ENCODE assay signal across 24 cellular contexts in the genomic region with DNA sequence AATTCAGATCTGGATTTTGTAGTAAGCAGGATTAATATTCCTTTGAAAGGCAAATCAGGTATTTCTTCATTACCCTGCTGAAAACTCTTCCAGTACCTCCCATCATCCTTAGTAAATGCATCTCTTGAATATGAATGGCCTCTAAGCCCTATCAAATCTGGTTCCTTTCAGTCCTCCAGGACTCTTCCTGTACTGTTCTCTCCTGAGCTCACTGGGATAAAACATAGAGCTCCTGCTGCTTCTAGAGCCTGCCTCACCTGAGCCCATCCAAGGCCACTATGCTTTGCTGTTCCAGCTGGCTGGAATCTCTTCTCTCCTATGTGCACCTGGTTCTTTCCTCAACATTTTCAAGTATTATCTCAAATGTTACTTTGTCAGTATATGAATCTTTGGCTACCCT.
DNase-seq lines count a peak whose midpoint lies in the region; ATAC-seq, FAIRE-seq and TF ChIP-seq lines count a peak whose summit lies in the region.
"Had no signal": no experiment of that assay in that cellular context is flagged by ENCODE, and none has a peak within 500 bp of the region (broad histone marks: within the 10 kb centered on the region; RNA-seq: fewer than 3 reads in every experiment).

No MANE protein-coding gene starts in this region.

- no peak for TF ChIP-seq RAD21 in H1 (IDR thresholded peaks at IDR 0.05 in 1 of 2, conservative IDR thresholded peaks at IDR 0.05 in 1 of 2; ENCODE audit: low read depth in 2 of 2, low read length in 2 of 2)

- no peaks in the 10 kb centered on the region for H3K9me2 ChIP-seq in GM23338 (ENCODE audit: insufficient read depth)

- H3K36me3 ChIP-seq in GM23338 (ENCODE audit: insufficient read depth) (no peaks in the 10 kb centered on the region), RWPE2 (ENCODE audit: low read depth) (no peaks in the 10 kb centered on the region), H1 (ENCODE audit: control insufficient read depth in 2 of 4, insufficient read depth in 4 of 4, low read length in 3 of 4) (peaks cover 0 to 6% (median 0%) of the 10 kb centered on the region in 4 experiments; a peak in 1 of 8 replicates), thyroid gland (no peaks in the 10 kb centered on the region)
- H3K36me3 ChIP-seq: BLaER1 treated with 17β-estradiol and CSF1 and Interleukin-3, amounts not matched to agents 10 nM and 100 nM had no signal

- CTCF ChIA-PET in H1 (lab: Charles Lee; ENCODE audit: partially characterized antibody) = interaction anchor here (1.9 to 2.1 kb wide), 2 partner anchors 9 to 415 kb away, joined by 4 to 6 read pairs; no protein-coding TSS in a partner anchor

- H3F3A ChIP-seq in GM23338 (replicated peaks; ENCODE audit: low read depth) = no peaks in the 10 kb centered on the region

- peaks cover 19% of the 10 kb centered on the region for H3K4me1 Mint-ChIP-seq in GM23338
- H3K4me1 Mint-ChIP-seq: B cell had no signal

- no peak overlapping the region for H2BK120ac ChIP-seq in H1 (replicated peaks; ENCODE audit: low read depth, low read length)

- H3K27ac Mint-ChIP-seq in GM23338 = no peak overlapping the region
- H3K27ac Mint-ChIP-seq: B cell; CD4-positive, alpha-beta T cell; CD8-positive, alpha-beta T cell had no signal

- ATAC-seq in GM23338 (peak; percentile 74), RWPE2 (ENCODE audit: low read depth) (0 out of 3 replicates have a peak, but pooled peaks have one; percentile 17)
- ATAC-seq: A549; CD8-positive, alpha-beta T cell; GM12878 had no signal

- H3K4me3 Mint-ChIP-seq in GM23338 = no peak overlapping the region
- H3K4me3 Mint-ChIP-seq: B cell; CD4-positive, alpha-beta T cell; CD8-positive, alpha-beta T cell had no signal

- no peak overlapping the region for H2BK12ac ChIP-seq in H1 (ENCODE audit: low read depth, low read length)

- TF ChIP-seq CTCF in GM23338 (conservative IDR thresholded peaks at IDR 0.05; ENCODE audit: low read depth in 2 of 2) (no peak), RWPE2 (IDR thresholded peaks at IDR 0.05; ENCODE audit: poor library complexity, severe bottlenecking) (no peak), H1 (IDR thresholded peaks at IDR 0.05; ENCODE audit: control extremely low read depth in 1 of 3, insufficient read depth in 1 of 3, low read depth in 1 of 3, low read length in 3 of 3) (no peak), thyroid gland (IDR thresholded peaks at IDR 0.05) (no peak)

- no peak for TF ChIP-seq EP300 in H1 (IDR thresholded peaks at IDR 0.05; ENCODE audit: borderline replicate concordance in 1 of 2, low read depth in 2 of 2, low read length in 2 of 2)

- no peak overlapping the region for H3K27ac ChIP-seq in GM23338 (ENCODE audit: low read depth)
- no peak overlapping the region for H3K27ac ChIP-seq in RWPE2 (ENCODE audit: poor library complexity, severe bottlenecking)
- no peak overlapping the region for H3K27ac ChIP-seq in H1 (ENCODE audit: low read depth, low read length)
- H3K27ac ChIP-seq in thyroid gland = no peak overlapping the region
- H3K27ac ChIP-seq: 22Rv1; A549; BLaER1 treated with 17β-estradiol and CSF1 and Interleukin-3, amounts not matched to agents 10 nM and 100 nM; C4-2B had no signal

- no peak overlapping the region for H2BK5ac ChIP-seq in H1 (ENCODE audit: low read depth, low read length)

- H3K23ac ChIP-seq in H1 (ENCODE audit: insufficient read length) = no peak overlapping the region

- H4K8ac ChIP-seq in H1 (ENCODE audit: extremely low read depth, insufficient read depth, low read length) = no peak overlapping the region

- POLR2A ChIA-PET in H1 (lab: Charles Lee; ENCODE audit: partially characterized antibody) = no interaction called here

- H3K4me3 ChIP-seq in GM23338 (no peak overlapping the region), RWPE2 (ENCODE audit: severe bottlenecking) (no peak overlapping the region), H1 (ENCODE audit: extremely low read depth in 1 of 4, insufficient read depth in 2 of 4, low read depth in 3 of 4, low read length in 4 of 4) (no peak overlapping the region), thyroid gland (replicated peaks in 1 of 3) (no peak overlapping the region)
- H3K4me3 ChIP-seq: A549; BLaER1 treated with 17β-estradiol and CSF1 and Interleukin-3, amounts not matched to agents 10 nM and 100 nM; GM12878 had no signal

- H2AK5ac ChIP-seq in H1 (ENCODE audit: low read depth, low read length) = no peak overlapping the region

- no peak overlapping the region for H3K56ac ChIP-seq in H1 (replicated peaks; ENCODE audit: insufficient read length, low read depth, low read length)

- no peak overlapping the region for H3K4me2 ChIP-seq in GM23338
- H3K4me2 ChIP-seq in H1 (ENCODE audit: insufficient read depth in 1 of 2, low read depth in 2 of 2, low read length in 2 of 2) = no peak overlapping the region
- H3K4me2 ChIP-seq: A549; BLaER1 treated with 17β-estradiol and CSF1 and Interleukin-3, amounts not matched to agents 10 nM and 100 nM had no signal

- H3K79me1 ChIP-seq in H1 (ENCODE audit: low read depth, low read length) = no peaks in the 10 kb centered on the region

- H2BK15ac ChIP-seq in H1 (ENCODE audit: low read length) = no peak overlapping the region

- no peak for TF ChIP-seq POLR2A in H1 (IDR thresholded peaks at IDR 0.05; ENCODE audit: control extremely low read depth in 1 of 2, low read depth in 2 of 2, low read length in 2 of 2)
- no peak for TF ChIP-seq POLR2A in thyroid gland (IDR thresholded peaks at IDR 0.05)

- DNase-seq in GM23338 (ENCODE audit: low spot score) (no peak), RWPE2 (ENCODE audit: low spot score) (no peak), H1 (ENCODE audit: low read depth in 1 of 2, low spot score in 2 of 2) (no peak), cerebellar cortex (ENCODE audit: low spot score) (no peak), thyroid gland (no peak)
- DNase-seq in stimulated activated CD4-positive, alpha-beta T cell treated with anti-CD3 and anti-CD28 coated beads, Interleukin-2, amount 100 ng/mL, for 48 hours = no peak
- DNase-seq: AML-193; CD4-positive, alpha-beta T cell; CD8-positive, alpha-beta T cell; DMS 273 treated with DMSO at 0.1 percent for 48 hours; DMS153; DMS53; DMS79; DND-41; EL; GDM1 had no signal

- intact Hi-C loops in thyroid gland (cut with DNase I) = no loop called here

- no peak overlapping the region for H3K9ac ChIP-seq in H1 (replicated peaks in 1 of 4; ENCODE audit: extremely low read depth in 1 of 4, low read depth in 3 of 4, low read length in 3 of 4)
- H3K9ac ChIP-seq: BLaER1 treated with 17β-estradiol and CSF1 and Interleukin-3, amounts not matched to agents 10 nM and 100 nM had no signal

- peaks cover 2% of the 10 kb centered on the region for H3K27me3 Mint-ChIP-seq in GM23338 (ENCODE audit: insufficient read depth, low read depth, poor library complexity)
- H3K27me3 Mint-ChIP-seq: B cell; CD4-positive, alpha-beta T cell had no signal

- peak; percentile 71 for FAIRE-seq in H1 (lab: Jason Lieb, UNC)
- FAIRE-seq: GM12878, GM12892, GM18507 had no signal

- no peaks in the 10 kb centered on the region; the same call in 2 of the 3 replicates for H3K9me3 Mint-ChIP-seq in GM23338

- H3K79me2 ChIP-seq in GM23338 (replicated peaks; ENCODE audit: insufficient read depth) (no peaks in the 10 kb centered on the region), H1 (ENCODE audit: control insufficient read depth in 1 of 2, insufficient read depth in 2 of 2, low read length in 2 of 2) (no peaks in the 10 kb centered on the region)

- H3K23me2 ChIP-seq in H1 (ENCODE audit: low read depth, low read length) = no peaks in the 10 kb centered on the region

- no peak overlapping the region for H3K18ac ChIP-seq in H1 (ENCODE audit: extremely low read depth, low read length)

- H3K36me3 Mint-ChIP-seq in GM23338 (ENCODE audit: low read depth) = no peaks in the 10 kb centered on the region
- H3K36me3 Mint-ChIP-seq: CD8-positive, alpha-beta T cell had no signal

- H3K14ac ChIP-seq in H1 (ENCODE audit: insufficient read length) = no peak overlapping the region

- no peak overlapping the region for H3K4ac ChIP-seq in H1 (replicated peaks; ENCODE audit: insufficient read length, low read depth, low read length)

- H3K27me3 ChIP-seq in GM23338 (ENCODE audit: insufficient read depth) (no peaks in the 10 kb centered on the region), RWPE2 (ENCODE audit: insufficient read depth, poor library complexity, severe bottlenecking) (no peaks in the 10 kb centered on the region), H1 (replicated peaks in 1 of 4; ENCODE audit: control insufficient read depth in 3 of 4, extremely low read depth in 1 of 4, insufficient read depth in 3 of 4, low read length in 3 of 4) (no peaks in the 10 kb centered on the region), thyroid gland (no peaks in the 10 kb centered on the region)
- H3K27me3 ChIP-seq: BLaER1 treated with 17β-estradiol and CSF1 and Interleukin-3, amounts not matched to agents 10 nM and 100 nM had no signal

- no peak overlapping the region for H4K91ac ChIP-seq in H1 (replicated peaks; ENCODE audit: insufficient read length, low read length)

- no peaks in the 10 kb centered on the region for H4K20me1 ChIP-seq in GM23338 (replicated peaks; ENCODE audit: insufficient read depth)
- no peaks in the 10 kb centered on the region for H4K20me1 ChIP-seq in H1 (replicated peaks in 1 of 2; ENCODE audit: control insufficient read depth in 1 of 2, insufficient read depth in 2 of 2, low read length in 2 of 2)
- H4K20me1 ChIP-seq: BLaER1 treated with 17β-estradiol and CSF1 and Interleukin-3, amounts not matched to agents 10 nM and 100 nM had no signal

- H3K9me3 ChIP-seq in RWPE2 (ENCODE audit: severe bottlenecking) = no peaks in the 10 kb centered on the region
- no peaks in the 10 kb centered on the region for H3K9me3 ChIP-seq in H1 (ENCODE audit: insufficient read depth in 2 of 2, low read depth in 1 of 2, low read length in 1 of 2)
- H3K9me3 ChIP-seq in thyroid gland = no peaks in the 10 kb centered on the region
- H3K9me3 ChIP-seq: A549; BLaER1 treated with 17β-estradiol and CSF1 and Interleukin-3, amounts not matched to agents 10 nM and 100 nM had no signal

- H2BK20ac ChIP-seq in H1 (ENCODE audit: low read length) = no peak overlapping the region

- H4K5ac ChIP-seq in H1 (ENCODE audit: insufficient read length, low read depth, low read length) = no peak overlapping the region

- H2AFZ ChIP-seq in GM23338 = no peak overlapping the region; the same call in 1 of the 2 replicates
- H2AFZ ChIP-seq in H1 (ENCODE audit: low read length) = no peak overlapping the region

- peaks cover 22% of the 10 kb centered on the region for H3K4me1 ChIP-seq in GM23338 (ENCODE audit: insufficient read depth)
- no peaks in the 10 kb centered on the region for H3K4me1 ChIP-seq in RWPE2 (ENCODE audit: insufficient read depth, poor library complexity, severe bottlenecking)
- no peaks in the 10 kb centered on the region for H3K4me1 ChIP-seq in H1 (replicated peaks in 1 of 4; ENCODE audit: control insufficient read depth in 3 of 4, insufficient read depth in 4 of 4, low read length in 3 of 4)
- no peaks in the 10 kb centered on the region for H3K4me1 ChIP-seq in thyroid gland
- H3K4me1 ChIP-seq: A549; BLaER1 treated with 17β-estradiol and CSF1 and Interleukin-3, amounts not matched to agents 10 nM and 100 nM had no signal

TF ChIP-seq in H1, 55 proteins besides CTCF, POLR2A, EP300 and RAD21:
- TF ChIP-seq SRF (IDR thresholded peaks at IDR 0.05; ENCODE audit: low read depth, low read length) (no peak), MAFK (IDR thresholded peaks at IDR 0.05; ENCODE audit: low read depth, low read length) (no peak)
